8 cellular contexts compared by ENCODE assay signal in the genomic region with DNA sequence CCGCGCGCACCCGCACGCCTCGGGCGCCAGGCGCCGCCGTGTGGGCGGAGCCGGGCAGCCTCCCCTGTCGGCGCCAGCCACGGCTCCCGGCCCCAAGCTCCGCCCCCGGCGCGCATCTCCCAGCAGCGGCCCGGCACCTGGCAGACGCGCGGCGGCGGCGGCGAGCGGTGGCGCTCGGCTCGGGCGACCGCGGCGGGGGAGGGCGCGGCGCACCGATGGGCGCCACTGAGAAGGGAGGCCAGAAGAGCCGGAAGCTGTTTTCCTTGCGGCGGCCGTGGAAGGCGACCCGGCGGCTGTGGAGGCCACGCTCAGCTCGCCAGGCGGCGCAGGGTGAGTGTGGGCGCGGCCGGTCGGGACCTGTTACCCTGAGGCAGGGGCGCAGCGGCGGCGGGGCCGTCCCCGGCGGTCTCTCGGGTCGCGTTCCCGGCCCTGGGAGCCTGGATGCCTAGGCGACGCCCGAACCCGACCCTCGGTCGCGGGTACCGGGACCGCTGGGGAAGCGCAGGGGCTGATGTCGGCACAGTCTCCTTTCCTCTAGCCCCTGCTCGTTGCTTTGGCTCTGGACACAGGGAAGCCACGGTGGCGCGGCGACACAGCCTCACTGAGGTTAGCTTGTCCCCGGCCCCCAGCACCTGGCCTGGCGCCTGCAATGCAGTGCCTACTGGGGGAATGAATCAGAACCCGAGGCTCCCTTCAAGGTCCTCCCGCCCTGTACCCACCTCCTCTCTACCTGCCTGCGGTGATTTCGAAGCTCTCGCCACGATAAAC. TPM values are rescaled to one million over a fixed set of nuclear protein-coding genes. Genes with fewer than 3 reads are reported as not detected.
A peak's percentile ranks its signal among the peaks of the same experiment; 100 is the strongest.
DNase-seq lines count a peak whose midpoint lies in the region; ATAC-seq, FAIRE-seq and TF ChIP-seq lines count a peak whose summit lies in the region.

No MANE protein-coding gene starts in this region.

- TF ChIP-seq POLR2A in endothelial cell of umbilical vein (IDR thresholded peaks at IDR 0.05; ENCODE audit: low read depth, low read length): no peak

- H3K36me3 ChIP-seq in endothelial cell of umbilical vein (ENCODE audit: control insufficient read depth in 2 of 2, extremely low read depth in 1 of 2, insufficient read depth in 2 of 2, low read length in 2 of 2): no peaks in the 10 kb centered on the region

- no peaks in the 10 kb centered on the region for H3K9me3 ChIP-seq in endothelial cell of umbilical vein (replicated peaks; ENCODE audit: control insufficient read depth, insufficient read depth, low read length)

- FAIRE-seq in endothelial cell of umbilical vein (lab: Jason Lieb, UNC): no peak

- no peaks in the 10 kb centered on the region for H4K20me1 ChIP-seq in endothelial cell of umbilical vein (replicated peaks; ENCODE audit: control insufficient read depth, extremely low read depth, insufficient read depth, low read length)

- H3K9ac ChIP-seq in endothelial cell of umbilical vein (replicated peaks; ENCODE audit: extremely low read depth, insufficient read depth, low read length): peak overlapping the region; percentile 70

- peaks cover 13% of the 10 kb centered on the region for H3K4me1 ChIP-seq in endothelial cell of umbilical vein (ENCODE audit: control insufficient read depth, extremely low read depth, insufficient read depth, low read length)

- DNase-seq in COLO829 (ENCODE audit: low spot score) (peak; percentile 47), NOMO-1 (lab: John Stamatoyannopoulos, UW; ENCODE audit: unreplicated experiment in 2 of 2) (peak; percentile 63 to 83), endothelial cell of umbilical vein (ENCODE audit: low read depth, low spot score) (peak; percentile 57), mucosa of gallbladder (ENCODE audit: low spot score) (peak; percentile 80)
- peak; percentile 44 for DNase-seq in activated CD8-positive, alpha-beta memory T cell treated with anti-CD3 and anti-CD28 coated beads, Interleukin-2, amount 50 U/mL, for 24 hours (ENCODE audit: extremely low read depth)
- DNase-seq in stimulated activated CD8-positive, alpha-beta memory T cell treated with anti-CD3 and anti-CD28 coated beads, Interleukin-4, amount 100 ng/mL, for 4 hours (ENCODE audit: low read depth in 2 of 2, low spot score in 1 of 2): peak; percentile 53 to 68

- H3K4me2 ChIP-seq in endothelial cell of umbilical vein (ENCODE audit: insufficient read depth, low read length): peak overlapping the region; percentile 82

- peak in 1 of 2 donors; percentile 30 for TF ChIP-seq CTCF in endothelial cell of umbilical vein (IDR thresholded peaks at IDR 0.05; ENCODE audit: extremely low read depth in 1 of 2, insufficient read depth in 1 of 2, low read depth in 1 of 2, low read length in 2 of 2)

- dilution Hi-C loops in endothelial cell of umbilical vein (cut with MboI; ENCODE audit: extremely low pct_ligation_motif_present, low sequenced_read_pairs): no loop called here

- peak overlapping the region; percentile 86 for H2AFZ ChIP-seq in endothelial cell of umbilical vein (ENCODE audit: low read depth, low read length)

- no peaks in the 10 kb centered on the region for H3K79me2 ChIP-seq in endothelial cell of umbilical vein (ENCODE audit: control insufficient read depth, insufficient read depth, low read length)

- POLR2A ChIA-PET in endothelial cell of umbilical vein (lab: Charles Lee): interaction anchor here (1.8 kb wide), 1 partner anchor 165 kb away, joined by 5 read pairs; the partner anchor contains the start of genes LEPR and LEPROT

- peak overlapping the region; percentile 1 for H3K27ac ChIP-seq in endothelial cell of umbilical vein (ENCODE audit: insufficient read depth, low read depth, low read length)

- CTCF ChIA-PET in endothelial cell of umbilical vein (lab: Charles Lee): interaction anchor here (0.7 to 3.7 kb wide), 14 partner anchors 9 to 433 kb away, joined by 3 to 24 read pairs (median 4); partner anchors contain the start of genes LEPR and LEPROT

- no TSS peak for BruUV-seq in endothelial cell of umbilical vein (replicated peaks; lab: Mats Ljungman, UMichigan)

- peak overlapping the region; percentile 44 to 80 (median 70) for H3K4me3 ChIP-seq in endothelial cell of umbilical vein (replicated peaks in 1 of 3; ENCODE audit: insufficient read depth in 1 of 3, low read depth in 1 of 3, low read length in 3 of 3)

- H3K27me3 ChIP-seq in endothelial cell of umbilical vein (ENCODE audit: control insufficient read depth in 2 of 2, insufficient read depth in 2 of 2, low read length in 2 of 2): no peaks in the 10 kb centered on the region

- ATAC-seq in GM19455 (IDR thresholded peaks at IDR 0.05; ENCODE audit: unreplicated experiment) (peak; percentile 97), HG03571 (IDR thresholded peaks at IDR 0.05; ENCODE audit: unreplicated experiment) (peak; percentile 98)

- H3K9me1 ChIP-seq in endothelial cell of umbilical vein (replicated peaks; ENCODE audit: control insufficient read depth, extremely low read depth, insufficient read depth, low read length): no peaks in the 10 kb centered on the region

- intact Hi-C loops in endothelial cell of umbilical vein (cut with micrococcal nuclease): loop anchor here (1.0 kb wide), 3 partner anchors 11 to 433 kb away; partner anchors contain the start of genes LEPR and LEPROT

TF ChIP-seq in endothelial cell of umbilical vein, 7 proteins besides CTCF, POLR2A, EP300 and RAD21:
- no peak for TF ChIP-seq JUN (IDR thresholded peaks at IDR 0.05; ENCODE audit: borderline replicate concordance, insufficient read depth, insufficient read length, low read depth)
- no peak for TF ChIP-seq FOS (IDR thresholded peaks at IDR 0.05; ENCODE audit: borderline replicate concordance, insufficient read depth, low read length)
- TF ChIP-seq GATA2 (IDR thresholded peaks at IDR 0.05; ENCODE audit: insufficient read depth, insufficient read length, low read depth, low read length): no peak
- no peak for TF ChIP-seq EZH2 (IDR thresholded peaks at IDR 0.05; ENCODE audit: borderline replicate concordance, low read depth, low read length, severe bottlenecking)
- TF ChIP-seq MYC (IDR thresholded peaks at IDR 0.05; ENCODE audit: low read depth, low read length): no peak
- peak; percentile 22 for TF ChIP-seq POLR2AphosphoS5 (IDR thresholded peaks at IDR 0.05; ENCODE audit: insufficient read depth, low read depth, low read length)

RNA-seq across cellular contexts. Expression of gene DNAJC6, which starts 54.8 kb away (rescaled TPM):
- total RNA-seq in endothelial cell of umbilical vein: 2.7 and 4.9 TPM in 2 replicates
- polyA plus RNA-seq in endothelial cell of umbilical vein: 1.9 and 2.3 TPM in 2 replicates
- 1.4 and 2.0 TPM in 2 replicates for polyA plus RNA-seq in endothelial cell of umbilical vein (2011; cell fraction: cytosol; rRNA removed)
- 6.0 and 6.4 TPM in 2 replicates for polyA plus RNA-seq in endothelial cell of umbilical vein (2011; cell fraction: nucleus; rRNA removed)
- polyA plus RNA-seq in endothelial cell of umbilical vein (2012): 3.6 and 3.7 TPM in 2 replicates
- 9.9 and 11.2 TPM in 2 replicates for polyA minus RNA-seq in endothelial cell of umbilical vein
- 5.3 TPM for polyA minus RNA-seq in endothelial cell of umbilical vein (2011; cell fraction: cytosol; rRNA and poly(A)+ RNA removed)
- polyA minus RNA-seq in endothelial cell of umbilical vein (2011; cell fraction: nucleus; rRNA and poly(A)+ RNA removed): 10.1 and 26.3 TPM in 2 replicates
- 6.0 TPM for total RNA-seq in mucosa of gallbladder

Comparison
In these comparisons a context has a peak if more than half of its experiments do, and no peak if none do; other contexts are left out.
1. Peak in every context shown above with its lines: DNase-seq, ATAC-seq, H3K4me3 ChIP-seq and H3K27ac ChIP-seq.